9 cellular contexts compared by ENCODE assay signal in genomic region chr21:36783612-36784383, GRCh38.
DNase-seq lines count a peak whose midpoint lies in the region; ATAC-seq, FAIRE-seq and TF ChIP-seq lines count a peak whose summit lies in the region.
"Had no signal": no experiment of that assay in that cellular context is flagged by ENCODE, and none has a peak within 500 bp of the region (broad histone marks: within the 10 kb centered on the region; RNA-seq: fewer than 3 reads in every experiment).

No MANE protein-coding gene starts in this region.

- no peak overlapping the region for H2BK120ac ChIP-seq in mesendoderm (ENCODE audit: low read depth, low read length)

- ATAC-seq in HG03378 (IDR thresholded peaks at IDR 0.05; ENCODE audit: unreplicated experiment) (no peak), HG02870 (IDR thresholded peaks at IDR 0.05; ENCODE audit: unreplicated experiment) (no peak)

- H2AK5ac ChIP-seq in mesendoderm (ENCODE audit: low read length), result no peak overlapping the region

- no peaks in the 10 kb centered on the region for H3K79me2 ChIP-seq in mammary epithelial cell (ENCODE audit: insufficient read depth, low read length)
- H3K79me2 ChIP-seq in mesendoderm (ENCODE audit: control insufficient read depth, insufficient read depth, low read length), result no peaks in the 10 kb centered on the region

- H3K36me3 ChIP-seq in mammary epithelial cell (ENCODE audit: insufficient read depth, low read length) (no peaks in the 10 kb centered on the region), mesendoderm (ENCODE audit: control insufficient read depth, insufficient read depth, low read length) (no peaks in the 10 kb centered on the region), right atrium auricular region (no peaks in the 10 kb centered on the region)

- no peak overlapping the region for H2BK5ac ChIP-seq in mesendoderm (ENCODE audit: low read length)

- TF ChIP-seq CTCF in mammary epithelial cell (conservative IDR thresholded peaks at IDR 0.05 in 1 of 2, IDR thresholded peaks at IDR 0.05 in 1 of 2; ENCODE audit: extremely low read depth in 1 of 2, insufficient read depth in 1 of 2, low read depth in 1 of 2, low read length in 2 of 2) (no peak), right atrium auricular region (IDR thresholded peaks at IDR 0.05) (no peak)

- 91% methylated on average over 8 of the region's 8 CpGs for WGBS in mammary epithelial cell (ENCODE audit: low coverage, missing lambda C conversion rate)
- no CpG with 5 or more reads among the region's 8 CpGs for WGBS in mesendoderm (ENCODE audit: extremely low coverage, insufficient coverage, low lambda C conversion rate)

- H3K4me1 ChIP-seq in mammary epithelial cell (ENCODE audit: insufficient read depth, low read length) (peaks cover 16% of the 10 kb centered on the region), mesendoderm (ENCODE audit: control insufficient read depth, low read depth, low read length) (no peaks in the 10 kb centered on the region), right atrium auricular region (peaks cover 0 to 11% of the 10 kb centered on the region in 2 donors)

- H4K5ac ChIP-seq in mesendoderm (ENCODE audit: low read length), result no peak overlapping the region

- no peak overlapping the region for H3K4ac ChIP-seq in mesendoderm (ENCODE audit: low read depth, low read length)

- TSS peak; percentile 53 for BruUV-seq in mammary epithelial cell (replicated peaks; lab: Mats Ljungman, UMichigan)

- no peaks in the 10 kb centered on the region for H4K20me1 ChIP-seq in mammary epithelial cell (ENCODE audit: insufficient read depth, low read length)

- H3K27ac ChIP-seq in mammary epithelial cell (ENCODE audit: insufficient read depth, low read depth, low read length), result no peak overlapping the region
- no peak overlapping the region for H3K27ac ChIP-seq in mesendoderm (ENCODE audit: low read depth, low read length)
- no peak overlapping the region for H3K27ac ChIP-seq in right atrium auricular region

- H3K9me3 ChIP-seq in mammary epithelial cell (replicated peaks; ENCODE audit: insufficient read depth, low read length) (no peaks in the 10 kb centered on the region), right atrium auricular region (no peaks in the 10 kb centered on the region)

- H2AFZ ChIP-seq in mammary epithelial cell (ENCODE audit: low read depth, low read length), result no peak overlapping the region

- H4K8ac ChIP-seq in mesendoderm (ENCODE audit: low read depth, low read length), result no peak overlapping the region

- H3K9ac ChIP-seq in mammary epithelial cell (ENCODE audit: insufficient read depth, low read length), result no peak overlapping the region
- no peak overlapping the region for H3K9ac ChIP-seq in mesendoderm (ENCODE audit: low read length)

- no peak overlapping the region for H3K23ac ChIP-seq in mesendoderm (ENCODE audit: low read length)

- CTCF ChIA-PET in mammary epithelial cell (lab: Charles Lee; ENCODE audit: low non-redundant PET), result interaction anchor here (0.6 kb wide), 2 partner anchors 21 to 64 kb away, joined by 4 to 10 read pairs; no protein-coding TSS in a partner anchor

- H3K56ac ChIP-seq in mesendoderm (ENCODE audit: low read length), result no peak overlapping the region

- H2BK15ac ChIP-seq in mesendoderm (replicated peaks; ENCODE audit: low read depth), result no peak overlapping the region

- no peak overlapping the region for H3K4me3 ChIP-seq in mammary epithelial cell (replicated peaks in 1 of 3; ENCODE audit: insufficient read depth in 1 of 3, low read depth in 2 of 3, low read length in 3 of 3)
- H3K4me3 ChIP-seq in mesendoderm (ENCODE audit: low read length), result no peak overlapping the region
- H3K4me3 ChIP-seq in right atrium auricular region, result no peak overlapping the region

- peak; percentile 25 for DNase-seq in DMS79 treated with DMSO at 0.1 percent for 48 hours (lab: John Stamatoyannopoulos, UW)
- peak; percentile 91 for DNase-seq in LHCN-M2 (ENCODE audit: low read depth)
- DNase-seq in mammary epithelial cell, result peak; percentile 77
- peak; percentile 64 for DNase-seq in mesendoderm
- no peak for DNase-seq in right atrium auricular region (ENCODE audit: low spot score)
- DNase-seq in frontal cortex (ENCODE audit: low spot score in 2 of 2), result no peak

- in situ Hi-C loops in mammary epithelial cell (cut with MboI; ENCODE audit: low sequenced_read_pairs in 2 of 2), result loop anchor here in 1 of 2 donors (25.0 kb wide), 1 partner anchor 129 kb away; no protein-coding TSS in a partner anchor

- intact Hi-C loops in mammary epithelial cell (cut with micrococcal nuclease), result no loop called here

- no peaks in the 10 kb centered on the region for H3K79me1 ChIP-seq in mesendoderm (ENCODE audit: low read length)

- H3K27me3 ChIP-seq in mammary epithelial cell (ENCODE audit: insufficient read depth, low read length) (no peaks in the 10 kb centered on the region), mesendoderm (ENCODE audit: insufficient read depth, low read length, poor library complexity) (no peaks in the 10 kb centered on the region), right atrium auricular region (no peaks in the 10 kb centered on the region)

- no peak for FAIRE-seq in frontal cortex (lab: Jason Lieb, UNC)
- FAIRE-seq: GM18507 had no signal

- H3K18ac ChIP-seq in mesendoderm (ENCODE audit: low read length), result no peak overlapping the region

- H3K4me2 ChIP-seq in mammary epithelial cell (ENCODE audit: insufficient read depth, low read depth, low read length), result no peak overlapping the region
- H3K4me2 ChIP-seq in mesendoderm (ENCODE audit: low read length), result no peak overlapping the region

- dilution Hi-C loops in mammary epithelial cell (cut with HindIII; ENCODE audit: low sequenced_read_pairs), result no loop called here

Comparison
In these comparisons a context has a peak if more than half of its experiments do, and no peak if none do; other contexts are left out.
1. DNase-seq: peak in DMS79 treated with DMSO at 0.1 percent for 48 hours (single experiment), LHCN-M2 (single experiment), mammary epithelial cell (single experiment) and mesendoderm (single experiment); none in right atrium auricular region (single experiment) and frontal cortex (0 of 2).